14 cellular contexts compared by ENCODE assay signal in the genomic region with DNA sequence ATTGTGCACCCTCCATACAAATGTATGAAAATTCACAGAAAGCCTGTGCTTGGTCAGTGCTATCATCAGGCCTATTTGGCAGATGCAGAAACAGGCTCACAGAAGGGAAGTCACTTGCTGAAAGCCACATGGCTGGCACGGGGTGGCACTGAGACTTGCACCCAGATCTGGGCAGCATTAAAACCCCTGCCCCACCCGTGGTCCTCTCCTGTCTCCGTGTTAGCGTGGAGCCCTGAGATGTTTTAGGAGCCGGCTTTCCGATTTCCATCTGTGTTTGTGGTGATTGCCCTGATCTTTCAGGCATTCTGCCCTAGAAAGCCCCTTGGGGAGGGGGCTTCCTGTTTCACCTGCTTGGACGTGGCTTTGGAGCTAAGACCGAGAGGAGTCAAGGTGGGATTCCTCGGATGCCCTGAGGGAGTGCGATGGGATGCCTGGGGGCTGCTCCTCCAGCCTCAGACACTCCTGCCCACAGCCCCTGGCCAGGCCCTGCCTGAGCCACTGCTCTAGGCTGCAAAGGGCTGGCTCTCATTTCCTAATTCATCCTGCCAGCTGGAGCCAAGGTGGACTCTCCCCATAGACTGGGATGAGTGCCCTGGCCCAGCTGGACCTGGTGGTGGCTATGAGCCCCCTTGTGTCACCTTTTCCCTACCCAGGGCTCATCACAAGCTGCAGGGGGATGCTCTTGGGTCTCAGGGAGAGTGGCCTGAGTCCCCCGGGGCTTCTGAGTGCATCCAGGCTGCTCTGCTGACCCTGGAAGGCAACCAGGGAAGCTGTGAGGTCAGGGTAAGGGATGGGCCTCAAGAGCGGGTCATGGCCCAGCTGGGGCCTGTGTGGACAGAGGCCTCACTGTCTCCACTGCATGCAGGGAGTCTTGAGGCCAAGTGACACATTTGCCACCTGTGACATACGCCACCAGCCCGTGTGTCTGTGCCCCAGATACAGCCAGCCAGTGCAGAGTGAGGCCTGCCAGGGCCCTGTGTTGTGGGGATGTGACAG.
DNase-seq lines count a peak whose midpoint lies in the region; ATAC-seq, FAIRE-seq and TF ChIP-seq lines count a peak whose summit lies in the region.
"Had no signal": no experiment of that assay in that cellular context is flagged by ENCODE, and none has a peak within 500 bp of the region (broad histone marks: within the 10 kb centered on the region; RNA-seq: fewer than 3 reads in every experiment).

No MANE protein-coding gene starts in this region.

- H3K9me1 ChIP-seq in K562 (ENCODE audit: control insufficient read depth, insufficient read depth, low read length): no peaks in the 10 kb centered on the region

- CTCF ChIA-PET in mammary epithelial cell (lab: Charles Lee; ENCODE audit: low non-redundant PET) (no interaction called here), K562 (lab: Yijun Ruan, JAX; ENCODE audit: low intra/inter-chr PET ratio) (no interaction called here), OCI-LY7 (lab: Charles Lee; ENCODE audit: unreplicated experiment) (no interaction called here)

- POLR2A ChIA-PET in K562 (lab: Yijun Ruan, JAX): interaction anchor here (0.6 kb wide), 1 partner anchor 30 kb away, joined by 3 read pairs; no protein-coding TSS in a partner anchor
- POLR2A ChIA-PET in OCI-LY7 (lab: Charles Lee): no interaction called here

- ATAC-seq in K562: no peak
- ATAC-seq: activated T-cell treated with anti-CD3 and anti-CD28 coated beads, Interleukin-2, amount 50 U/mL, for 4 hours; left colon had no signal

- in situ Hi-C loops in mammary epithelial cell (cut with MboI; ENCODE audit: low sequenced_read_pairs in 2 of 2) (no loop called here), K562 (cut with MboI) (no loop called here)

- H3K4me3 ChIP-seq in breast epithelium (no peak overlapping the region), mammary epithelial cell (replicated peaks in 1 of 3; ENCODE audit: insufficient read depth in 1 of 3, low read depth in 2 of 3, low read length in 3 of 3) (no peak overlapping the region), K562 (no peak overlapping the region), OCI-LY7 (ENCODE audit: low read depth, low read length, poor library complexity, severe bottlenecking) (no peak overlapping the region)
- H3K4me3 ChIP-seq: hepatocyte had no signal

- DNase-seq in breast epithelium (ENCODE audit: low spot score in 2 of 2) (peak; percentile 15 to 47), mammary epithelial cell (no peak), K562 (ENCODE audit: extremely low read depth in 1 of 4, low spot score in 3 of 4) (peak in 1 of 4 experiments; percentile 6), mesenteric fat pad (ENCODE audit: low spot score) (peak; percentile 75), ureter (ENCODE audit: low spot score) (peak; percentile 41), NCI-H2227 treated with DMSO at 0.1 percent for 48 hours (lab: John Stamatoyannopoulos, UW) (no peak), NCI-H345 treated with DMSO at 0.1 percent for 48 hours (lab: John Stamatoyannopoulos, UW; ENCODE audit: unreplicated experiment) (no peak), OCI-LY7 (ENCODE audit: low spot score) (no peak)
- DNase-seq: activated T-cell treated with anti-CD3 and anti-CD28 coated beads, Interleukin-2, amount 50 U/mL, for 4 hours; Calu3; NCI-H1105 treated with DMSO at 0.1 percent for 48 hours; NCI-H345 had no signal

- TF ChIP-seq POLR2A in breast epithelium (IDR thresholded peaks at IDR 0.05) (no peak), K562 (conservative IDR thresholded peaks at IDR 0.05) (no peak)

- dilution Hi-C loops in mammary epithelial cell (cut with HindIII; ENCODE audit: low sequenced_read_pairs): no loop called here

- intact Hi-C loops in breast epithelium (cut with DNase I; ENCODE audit: low total_unique reads): no loop called here
- intact Hi-C loops in mammary epithelial cell (cut with micrococcal nuclease): no loop called here
- intact Hi-C loops in K562 (cut with micrococcal nuclease): no loop called here
- intact Hi-C loops in OCI-LY7 (cut with micrococcal nuclease; ENCODE audit: unreplicated experiment): no loop called here

- 94% methylated on average over 13 of the region's 14 CpGs for WGBS in mammary epithelial cell (ENCODE audit: low coverage, missing lambda C conversion rate)
- 9% methylated on average over 13 of the region's 14 CpGs for WGBS in K562 (ENCODE audit: insufficient coverage, low coverage, missing lambda C conversion rate)

- FAIRE-seq in K562 (lab: Jason Lieb, UNC): no peak

- H3K27ac ChIP-seq in breast epithelium (no peak overlapping the region), mammary epithelial cell (ENCODE audit: insufficient read depth, low read depth, low read length) (no peak overlapping the region), K562 (ENCODE audit: extremely low read depth, low read depth, low read length) (no peak overlapping the region), OCI-LY7 (ENCODE audit: low read depth, low read length, poor library complexity, severe bottlenecking) (no peak overlapping the region)
- H3K27ac ChIP-seq: hepatocyte had no signal

- H4K20me1 ChIP-seq in mammary epithelial cell (ENCODE audit: insufficient read depth, low read length) (no peaks in the 10 kb centered on the region), K562 (replicated peaks; ENCODE audit: control insufficient read depth, insufficient read depth, low read length) (no peaks in the 10 kb centered on the region), OCI-LY7 (ENCODE audit: insufficient read depth, low read length) (no peaks in the 10 kb centered on the region)

- TF ChIP-seq EP300 in K562 (IDR thresholded peaks at IDR 0.05; ENCODE audit: low read length): no peak

- H3K4me1 ChIP-seq in breast epithelium (no peaks in the 10 kb centered on the region), mammary epithelial cell (ENCODE audit: insufficient read depth, low read length) (peaks cover 26% of the 10 kb centered on the region), K562 (replicated peaks in 1 of 2; ENCODE audit: control insufficient read depth in 2 of 2, insufficient read depth in 2 of 2, low read length in 2 of 2) (peaks cover 0 to 33% of the 10 kb centered on the region in 2 experiments; a peak in 3 of 5 replicates), OCI-LY7 (ENCODE audit: insufficient read depth, low read length, poor library complexity, severe bottlenecking) (peaks cover 55% of the 10 kb centered on the region)

- no peak overlapping the region for H3K9ac ChIP-seq in mammary epithelial cell (ENCODE audit: insufficient read depth, low read length)
- H3K9ac ChIP-seq in K562 (ENCODE audit: insufficient read depth in 1 of 2, low read depth in 2 of 2, low read length in 2 of 2): peak overlapping the region in 1 of 2 experiments; percentile 58; a peak in 1 of 4 replicates

- TF ChIP-seq RAD21 in K562 (CRISPR knock-in tag; conservative IDR thresholded peaks at IDR 0.05 in 1 of 2, IDR thresholded peaks at IDR 0.05 in 1 of 2): no peak

- no peak for TF ChIP-seq CTCF in breast epithelium (IDR thresholded peaks at IDR 0.05)
- no peak for TF ChIP-seq CTCF in mammary epithelial cell (conservative IDR thresholded peaks at IDR 0.05 in 1 of 2, IDR thresholded peaks at IDR 0.05 in 1 of 2; ENCODE audit: extremely low read depth in 1 of 2, insufficient read depth in 1 of 2, low read depth in 1 of 2, low read length in 2 of 2)
- TF ChIP-seq CTCF in K562 (IDR thresholded peaks at IDR 0.05 in 2 of 3, conservative IDR thresholded peaks at IDR 0.05 in 1 of 3; ENCODE audit: insufficient read depth in 2 of 3, low read depth in 1 of 3, low read length in 3 of 3): no peak
- no peak for TF ChIP-seq CTCF in OCI-LY7 (conservative IDR thresholded peaks at IDR 0.05; ENCODE audit: low read length)

- H3K36me3 ChIP-seq in breast epithelium: no peaks in the 10 kb centered on the region
- H3K36me3 ChIP-seq in mammary epithelial cell (ENCODE audit: insufficient read depth, low read length): no peaks in the 10 kb centered on the region
- H3K36me3 ChIP-seq in K562 (ENCODE audit: control insufficient read depth, insufficient read depth, low read length): no peaks in the 10 kb centered on the region
- no peaks in the 10 kb centered on the region for H3K36me3 ChIP-seq in OCI-LY7 (ENCODE audit: insufficient read depth, low read length)

- no TSS peak for BruUV-seq in mammary epithelial cell (replicated peaks; lab: Mats Ljungman, UMichigan)
- BruUV-seq in K562 (replicated peaks; lab: Mats Ljungman, UMichigan): no TSS peak
- BruUV-seq in OCI-LY7 (replicated peaks; lab: Mats Ljungman, UMichigan): no TSS peak

- H3K9me2 ChIP-seq in OCI-LY7 (ENCODE audit: insufficient read depth, low read length): no peaks in the 10 kb centered on the region

- H3K4me2 ChIP-seq in mammary epithelial cell (ENCODE audit: insufficient read depth, low read depth, low read length) (no peak overlapping the region), K562 (ENCODE audit: insufficient read depth, low read length) (no peak overlapping the region), OCI-LY7 (ENCODE audit: low read length) (no peak overlapping the region)
- H3K4me2 ChIP-seq: hepatocyte had no signal

- H3K9me3 ChIP-seq in breast epithelium (no peaks in the 10 kb centered on the region), mammary epithelial cell (replicated peaks; ENCODE audit: insufficient read depth, low read length) (no peaks in the 10 kb centered on the region), K562 (replicated peaks; ENCODE audit: control insufficient read depth, insufficient read depth, low read depth, low read length) (no peaks in the 10 kb centered on the region), OCI-LY7 (ENCODE audit: low read length) (no peaks in the 10 kb centered on the region)

- H2AFZ ChIP-seq in mammary epithelial cell (ENCODE audit: low read depth, low read length): no peak overlapping the region
- no peak overlapping the region for H2AFZ ChIP-seq in K562 (ENCODE audit: low read depth, low read length)
- no peak overlapping the region for H2AFZ ChIP-seq in OCI-LY7 (ENCODE audit: low read length)
- H2AFZ ChIP-seq: hepatocyte had no signal

- H3K79me2 ChIP-seq in mammary epithelial cell (ENCODE audit: insufficient read depth, low read length) (no peaks in the 10 kb centered on the region), K562 (ENCODE audit: control insufficient read depth, insufficient read depth, low read length) (no peaks in the 10 kb centered on the region), OCI-LY7 (ENCODE audit: insufficient read depth, low read depth, low read length) (no peaks in the 10 kb centered on the region)
- H3K79me2 ChIP-seq: hepatocyte had no signal

- no peaks in the 10 kb centered on the region for H3K27me3 ChIP-seq in breast epithelium
- H3K27me3 ChIP-seq in mammary epithelial cell (ENCODE audit: insufficient read depth, low read length): no peaks in the 10 kb centered on the region
- peaks cover 0 to 17% of the 10 kb centered on the region in 2 experiments; a peak in 2 of 5 replicates for H3K27me3 ChIP-seq in K562 (ENCODE audit: control insufficient read depth in 2 of 2, insufficient read depth in 2 of 2, low read length in 2 of 2)
- H3K27me3 ChIP-seq: hepatocyte had no signal

TF ChIP-seq in K562, 482 proteins besides CTCF, POLR2A, EP300 and RAD21 (continues in another document):
- no peak for TF ChIP-seq TEAD2 (tag; IDR thresholded peaks at IDR 0.05)
- no peak for TF ChIP-seq NFATC3 (IDR thresholded peaks at IDR 0.05)
- no peak for TF ChIP-seq RAD51 (IDR thresholded peaks at IDR 0.05; ENCODE audit: borderline replicate concordance, low read depth)
- no peak for TF ChIP-seq ZZZ3 (IDR thresholded peaks at IDR 0.05)
- no peak for TF ChIP-seq ASH1L (IDR thresholded peaks at IDR 0.05; ENCODE audit: borderline replicate concordance, low read depth, partially characterized antibody)

Comparison
In these comparisons a context has a peak if more than half of its experiments do, and no peak if none do; other contexts are left out.
1. DNase-seq: peak in breast epithelium (2 of 2), mesenteric fat pad (single experiment) and ureter (single experiment); none in mammary epithelial cell (single experiment), NCI-H2227 treated with DMSO at 0.1 percent for 48 hours (single experiment), NCI-H345 treated with DMSO at 0.1 percent for 48 hours (single experiment) and OCI-LY7 (single experiment).